ENCODE assay signal across 8 cellular contexts in the genomic region with DNA sequence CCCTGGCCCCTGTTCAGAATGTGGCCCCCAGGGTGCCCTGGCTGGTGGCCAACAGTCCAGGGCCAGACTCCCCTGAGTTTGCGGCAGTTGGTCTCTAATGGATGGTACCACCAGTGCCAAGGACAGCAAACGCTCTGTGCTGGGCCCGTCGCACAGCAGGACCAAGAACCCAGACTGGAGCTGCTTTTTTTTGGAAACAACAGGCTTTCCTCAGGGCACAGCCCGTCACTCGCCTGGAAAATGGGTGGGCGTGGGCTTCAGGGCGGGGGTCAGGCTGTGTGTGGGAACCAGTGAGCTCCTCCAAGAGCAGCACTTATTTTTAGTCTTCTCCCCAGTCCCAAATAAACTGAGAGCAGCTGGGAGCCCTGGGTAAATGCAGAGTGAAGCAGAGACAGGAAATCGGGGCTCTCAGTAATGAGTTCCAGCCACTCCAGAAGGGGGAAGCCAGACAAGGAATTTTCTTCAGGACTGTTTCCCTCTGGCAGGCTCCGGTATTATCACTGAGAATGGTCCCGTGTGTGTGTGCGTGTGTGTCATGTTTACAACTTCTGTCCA.
A peak's percentile ranks its signal among the peaks of the same experiment; 100 is the strongest.
DNase-seq lines count a peak whose midpoint lies in the region; ATAC-seq, FAIRE-seq and TF ChIP-seq lines count a peak whose summit lies in the region.

No MANE protein-coding gene starts in this region.

- H3K4me1 Mint-ChIP-seq in HFFc6 (ENCODE audit: low read depth) = peaks cover 83% of the 10 kb centered on the region

- TF ChIP-seq CTCF in HFFc6 (IDR thresholded peaks at IDR 0.05) (no peak), coronary artery (IDR thresholded peaks at IDR 0.05) (no peak), lower lobe of right lung (IDR thresholded peaks at IDR 0.05) (no peak), stomach (IDR thresholded peaks at IDR 0.05) (no peak)

- no peak for TF ChIP-seq POLR2A in stomach (IDR thresholded peaks at IDR 0.05)

- no peak for DNase-seq in HFFc6
- no peak for DNase-seq in coronary artery (ENCODE audit: low spot score)
- no peak for DNase-seq in lower lobe of right lung
- no peak for DNase-seq in stomach
- DNase-seq in GM19239 (ENCODE audit: insufficient read length, low spot score) = no peak
- DNase-seq in stimulated activated naive CD4-positive, alpha-beta T cell (lab: John Stamatoyannopoulos, UW) = no peak
- no peak for DNase-seq in cortex of kidney (lab: John Stamatoyannopoulos, UW)
- no peak for DNase-seq in activated CD4-positive, alpha-beta T cell treated with anti-CD3 and anti-CD28 coated beads for 1 hour

- H3K27ac Mint-ChIP-seq in HFFc6 = peak overlapping the region; percentile 90

- H3K4me3 ChIP-seq in coronary artery (peak overlapping the region; percentile 68), lower lobe of right lung (peak overlapping the region; percentile 36), stomach (peak overlapping the region; percentile 18 to 37 (median 30))

- peak overlapping the region; percentile 87 for H3K4me3 Mint-ChIP-seq in HFFc6

- H3K9me3 Mint-ChIP-seq in HFFc6 = no peaks in the 10 kb centered on the region

- WGBS in stomach, 5 donors = 13 to 25% (median 14%) methylated on average over 12 of the region's 12 CpGs

- no peaks in the 10 kb centered on the region for H3K36me3 ChIP-seq in lower lobe of right lung
- H3K36me3 ChIP-seq in stomach = no peaks in the 10 kb centered on the region

- no peaks in the 10 kb centered on the region for H3K27me3 ChIP-seq in lower lobe of right lung (ENCODE audit: low read depth)
- no peaks in the 10 kb centered on the region for H3K27me3 ChIP-seq in stomach

- ATAC-seq in lower lobe of right lung = peak; percentile 2 to 8

- no peak for TF ChIP-seq EP300 in stomach (IDR thresholded peaks at IDR 0.05)

- FAIRE-seq in GM19239 (lab: Jason Lieb, UNC) = no peak

- peak overlapping the region; percentile 75 to 96 for H3K27ac ChIP-seq in coronary artery
- H3K27ac ChIP-seq in lower lobe of right lung = peak overlapping the region; percentile 83
- H3K27ac ChIP-seq in stomach = peak overlapping the region; percentile 82 to 90 (median 85)

- no peaks in the 10 kb centered on the region for H3K27me3 Mint-ChIP-seq in HFFc6 (ENCODE audit: insufficient read depth)

- no peaks in the 10 kb centered on the region for H3K36me3 Mint-ChIP-seq in HFFc6 (ENCODE audit: low read depth)

- intact Hi-C loops in lower lobe of right lung (cut with DNase I) (no loop called here), stomach (cut with DNase I; ENCODE audit: low total_unique reads) (no loop called here)

- H3K9me3 ChIP-seq in lower lobe of right lung (no peaks in the 10 kb centered on the region), stomach (no peaks in the 10 kb centered on the region)

- H3K4me1 ChIP-seq in lower lobe of right lung (peaks cover 92% of the 10 kb centered on the region), stomach (peaks cover 70 to 98% (median 88%) of the 10 kb centered on the region in 4 donors)
